ENCODE assay signal across 25 cellular contexts in the genomic region with DNA sequence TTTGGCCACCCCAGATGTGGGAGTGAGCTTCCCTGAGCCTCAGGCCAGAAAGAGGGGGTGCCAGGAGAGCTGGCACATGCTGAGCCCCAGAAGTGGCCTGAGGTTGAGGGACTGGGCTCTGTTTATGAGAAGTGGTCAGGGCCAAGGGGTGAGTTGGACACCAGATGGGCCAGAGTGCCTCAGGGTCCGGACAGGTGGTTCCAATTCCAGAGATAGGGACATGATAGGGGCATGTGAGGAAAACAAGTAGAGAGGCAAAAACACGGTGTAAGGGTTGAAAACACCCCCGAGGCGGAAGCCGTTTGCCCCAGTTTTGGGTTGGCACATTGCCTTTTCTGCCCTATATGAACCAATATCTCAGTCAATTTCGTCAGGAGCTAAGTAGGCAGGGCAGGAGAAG.
A peak's percentile ranks its signal among the peaks of the same experiment; 100 is the strongest.
DNase-seq lines count a peak whose midpoint lies in the region; ATAC-seq and TF ChIP-seq lines count a peak whose summit lies in the region.
"Had no signal": no experiment of that assay in that cellular context is flagged by ENCODE, and none has a peak within 500 bp of the region (broad histone marks: within the 10 kb centered on the region; RNA-seq: fewer than 3 reads in every experiment).

No MANE protein-coding gene starts in this region.

- H3K79me2 ChIP-seq in GM23338 (replicated peaks; ENCODE audit: insufficient read depth) (no peaks in the 10 kb centered on the region), hepatocyte (no peaks in the 10 kb centered on the region)

- TF ChIP-seq CTCF in GM23338 (conservative IDR thresholded peaks at IDR 0.05; ENCODE audit: low read depth in 2 of 2) (no peak), brain (conservative IDR thresholded peaks at IDR 0.05) (no peak), hepatocyte (IDR thresholded peaks at IDR 0.05; ENCODE audit: poor library complexity) (no peak), gastroesophageal sphincter (IDR thresholded peaks at IDR 0.05) (no peak)

- H3K9me3 Mint-ChIP-seq in GM23338 (no peaks in the 10 kb centered on the region), brain (peaks cover 0 to 5% (median 4%) of the 10 kb centered on the region in 5 experiments)

- TF ChIP-seq POLR2A in gastroesophageal sphincter (IDR thresholded peaks at IDR 0.05), result no peak

- H3K36me3 Mint-ChIP-seq in GM23338 (ENCODE audit: low read depth) (no peaks in the 10 kb centered on the region), brain (no peaks in the 10 kb centered on the region)
- H3K36me3 Mint-ChIP-seq: CD14-positive monocyte; CD4-positive, alpha-beta memory T cell; CD4-positive, CD25-positive, alpha-beta regulatory T cell; CD8-positive, alpha-beta memory T cell had no signal

- H3K9me3 ChIP-seq in SK-N-MC (ENCODE audit: low read depth, low read length) (no peaks in the 10 kb centered on the region), hepatocyte (ENCODE audit: low read depth) (no peaks in the 10 kb centered on the region), gastroesophageal sphincter (no peaks in the 10 kb centered on the region)
- H3K9me3 ChIP-seq: BE2C, BLaER1 had no signal

- H3K36me3 ChIP-seq in GM23338 (ENCODE audit: insufficient read depth) (no peaks in the 10 kb centered on the region), SK-N-MC (ENCODE audit: insufficient read depth, low read length) (no peaks in the 10 kb centered on the region), hepatocyte (replicated peaks; ENCODE audit: insufficient read depth, low read depth) (no peaks in the 10 kb centered on the region), gastroesophageal sphincter (no peaks in the 10 kb centered on the region)
- H3K36me3 ChIP-seq: BE2C, BLaER1 had no signal

- H3K27ac Mint-ChIP-seq in GM23338 (no peak overlapping the region), brain (peak overlapping the region in 3 of 5 experiments; percentile 8 to 31 (median 24))
- H3K27ac Mint-ChIP-seq: CD14-positive monocyte; CD4-positive, alpha-beta memory T cell; CD4-positive, CD25-positive, alpha-beta regulatory T cell had no signal

- DNase-seq in GM23338 (ENCODE audit: low spot score) (no peak), SK-N-MC (ENCODE audit: low read depth, low spot score) (no peak), hepatocyte (ENCODE audit: low spot score) (no peak), NCI-H82 treated with DMSO at 0.1 percent for 48 hours (lab: John Stamatoyannopoulos, UW; ENCODE audit: unreplicated experiment) (no peak), cerebellar cortex (ENCODE audit: low spot score) (no peak)
- DNase-seq: 8988T; ACHN; BE2C; C1 segment of cervical spinal cord; CD4-positive, alpha-beta memory T cell; CD4-positive, CD25-positive, alpha-beta regulatory T cell; CD8-positive, alpha-beta memory T cell; DMS 273 treated with DMSO at 0.1 percent for 48 hours; DMS153; DMS53; DMS79; DND-41; EL; GDM1 had no signal

- no peaks in the 10 kb centered on the region for H3K27me3 ChIP-seq in GM23338 (ENCODE audit: insufficient read depth)
- H3K27me3 ChIP-seq in hepatocyte, result no peaks in the 10 kb centered on the region
- H3K27me3 ChIP-seq in gastroesophageal sphincter, result no peaks in the 10 kb centered on the region
- H3K27me3 ChIP-seq: BE2C, BLaER1 had no signal

- no peak for ATAC-seq in GM23338
- ATAC-seq in HG03280 (IDR thresholded peaks at IDR 0.05; ENCODE audit: unreplicated experiment), result no peak
- ATAC-seq in gastroesophageal sphincter, result no peak
- ATAC-seq: GM12878 had no signal

- H3K9ac ChIP-seq in SK-N-MC (ENCODE audit: insufficient read length), result no peak overlapping the region
- H3K9ac ChIP-seq: BLaER1 had no signal

- no peak overlapping the region for H3K4me3 Mint-ChIP-seq in GM23338
- H3K4me3 Mint-ChIP-seq in brain, result no peak overlapping the region
- H3K4me3 Mint-ChIP-seq: CD14-positive monocyte; CD4-positive, alpha-beta memory T cell; CD4-positive, CD25-positive, alpha-beta regulatory T cell; CD8-positive, alpha-beta memory T cell had no signal

- H3F3A ChIP-seq in GM23338 (replicated peaks; ENCODE audit: low read depth), result no peaks in the 10 kb centered on the region

- peak overlapping the region; percentile 72; the same call in 1 of the 2 replicates for H2AFZ ChIP-seq in GM23338
- no peak overlapping the region for H2AFZ ChIP-seq in hepatocyte

- no peak overlapping the region for H3K4me2 ChIP-seq in GM23338
- H3K4me2 ChIP-seq in hepatocyte, result no peak overlapping the region
- H3K4me2 ChIP-seq: BLaER1 had no signal

- no peaks in the 10 kb centered on the region for H3K27me3 Mint-ChIP-seq in GM23338 (ENCODE audit: insufficient read depth, low read depth, poor library complexity)
- H3K27me3 Mint-ChIP-seq in brain, result peaks cover 3% of the 10 kb centered on the region
- H3K27me3 Mint-ChIP-seq: CD4-positive, CD25-positive, alpha-beta regulatory T cell; CD8-positive, alpha-beta memory T cell had no signal

- no peaks in the 10 kb centered on the region for H3K4me1 ChIP-seq in GM23338 (ENCODE audit: insufficient read depth)
- H3K4me1 ChIP-seq in hepatocyte (ENCODE audit: insufficient read depth), result no peaks in the 10 kb centered on the region
- H3K4me1 ChIP-seq in gastroesophageal sphincter, result no peaks in the 10 kb centered on the region

- H3K27ac ChIP-seq in GM23338 (ENCODE audit: low read depth), result no peak overlapping the region
- peak overlapping the region; percentile 97 for H3K27ac ChIP-seq in SK-N-MC
- H3K27ac ChIP-seq in hepatocyte, result peak overlapping the region; percentile 84
- no peak overlapping the region for H3K27ac ChIP-seq in gastroesophageal sphincter
- H3K27ac ChIP-seq: BLaER1 had no signal

- WGBS in hepatocyte (ENCODE audit: low lambda C conversion rate, missing lambda C conversion rate), result 95% methylated on average over 6 of the region's 6 CpGs
- WGBS in gastroesophageal sphincter (ENCODE audit: low coverage in 1 of 2), 2 donors, result 88 to 89% methylated on average over 5 to 6 of the region's 6 CpGs

- no peaks in the 10 kb centered on the region for H4K20me1 ChIP-seq in GM23338 (replicated peaks; ENCODE audit: insufficient read depth)
- H4K20me1 ChIP-seq in hepatocyte (ENCODE audit: insufficient read depth, poor library complexity, severe bottlenecking), result no peaks in the 10 kb centered on the region
- H4K20me1 ChIP-seq: BLaER1 had no signal

- TF ChIP-seq EP300 in gastroesophageal sphincter (IDR thresholded peaks at IDR 0.05), result no peak

- H3K9me2 ChIP-seq in GM23338 (ENCODE audit: insufficient read depth), result no peaks in the 10 kb centered on the region
- H3K9me2 ChIP-seq in hepatocyte (replicated peaks; ENCODE audit: insufficient read depth), result no peaks in the 10 kb centered on the region

- H3K4me3 ChIP-seq in GM23338, result no peak overlapping the region
- no peak overlapping the region for H3K4me3 ChIP-seq in SK-N-MC
- H3K4me3 ChIP-seq in hepatocyte, result no peak overlapping the region
- no peak overlapping the region for H3K4me3 ChIP-seq in gastroesophageal sphincter
- H3K4me3 ChIP-seq: BLaER1, GM12878 had no signal

- H3K4me1 Mint-ChIP-seq in GM23338, result peaks cover 7% of the 10 kb centered on the region
- peaks cover 56% of the 10 kb centered on the region for H3K4me1 Mint-ChIP-seq in brain
- H3K4me1 Mint-ChIP-seq: CD14-positive monocyte; CD4-positive, alpha-beta memory T cell; CD4-positive, CD25-positive, alpha-beta regulatory T cell; CD8-positive, alpha-beta memory T cell had no signal

TF ChIP-seq in GM23338, 12 proteins besides CTCF, POLR2A, EP300 and RAD21 (continues in another document):
- TF ChIP-seq, protein P1, sequence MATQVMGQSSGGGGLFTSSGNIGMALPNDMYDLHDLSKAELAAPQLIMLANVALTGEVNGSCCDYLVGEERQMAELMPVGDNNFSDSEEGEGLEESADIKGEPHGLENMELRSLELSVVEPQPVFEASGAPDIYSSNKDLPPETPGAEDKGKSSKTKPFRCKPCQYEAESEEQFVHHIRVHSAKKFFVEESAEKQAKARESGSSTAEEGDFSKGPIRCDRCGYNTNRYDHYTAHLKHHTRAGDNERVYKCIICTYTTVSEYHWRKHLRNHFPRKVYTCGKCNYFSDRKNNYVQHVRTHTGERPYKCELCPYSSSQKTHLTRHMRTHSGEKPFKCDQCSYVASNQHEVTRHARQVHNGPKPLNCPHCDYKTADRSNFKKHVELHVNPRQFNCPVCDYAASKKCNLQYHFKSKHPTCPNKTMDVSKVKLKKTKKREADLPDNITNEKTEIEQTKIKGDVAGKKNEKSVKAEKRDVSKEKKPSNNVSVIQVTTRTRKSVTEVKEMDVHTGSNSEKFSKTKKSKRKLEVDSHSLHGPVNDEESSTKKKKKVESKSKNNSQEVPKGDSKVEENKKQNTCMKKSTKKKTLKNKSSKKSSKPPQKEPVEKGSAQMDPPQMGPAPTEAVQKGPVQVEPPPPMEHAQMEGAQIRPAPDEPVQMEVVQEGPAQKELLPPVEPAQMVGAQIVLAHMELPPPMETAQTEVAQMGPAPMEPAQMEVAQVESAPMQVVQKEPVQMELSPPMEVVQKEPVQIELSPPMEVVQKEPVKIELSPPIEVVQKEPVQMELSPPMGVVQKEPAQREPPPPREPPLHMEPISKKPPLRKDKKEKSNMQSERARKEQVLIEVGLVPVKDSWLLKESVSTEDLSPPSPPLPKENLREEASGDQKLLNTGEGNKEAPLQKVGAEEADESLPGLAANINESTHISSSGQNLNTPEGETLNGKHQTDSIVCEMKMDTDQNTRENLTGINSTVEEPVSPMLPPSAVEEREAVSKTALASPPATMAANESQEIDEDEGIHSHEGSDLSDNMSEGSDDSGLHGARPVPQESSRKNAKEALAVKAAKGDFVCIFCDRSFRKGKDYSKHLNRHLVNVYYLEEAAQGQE (IDR thresholded peaks at IDR 0.05; ENCODE audit: unreplicated experiment), result no peak
- TF ChIP-seq STAT1 (IDR thresholded peaks at IDR 0.05; ENCODE audit: unreplicated experiment), result no peak
- no peak for TF ChIP-seq POLR2AphosphoS5 (IDR thresholded peaks at IDR 0.05; ENCODE audit: low read depth)
- no peak for TF ChIP-seq EZH2 (IDR thresholded peaks at IDR 0.05; ENCODE audit: low read depth, unreplicated experiment)
- TF ChIP-seq ZNF114 (CRISPR knock-in tag; IDR thresholded peaks at IDR 0.05), result no peak

Comparison
In these comparisons a context has a peak if more than half of its experiments do, and no peak if none do; other contexts are left out.
1. H3K27ac ChIP-seq: peak in SK-N-MC (single experiment) and hepatocyte (single experiment); none in GM23338 (single experiment) and gastroesophageal sphincter (0 of 4).